Comparison of ENCODE assay signal across 10 cellular contexts in the genomic region with DNA sequence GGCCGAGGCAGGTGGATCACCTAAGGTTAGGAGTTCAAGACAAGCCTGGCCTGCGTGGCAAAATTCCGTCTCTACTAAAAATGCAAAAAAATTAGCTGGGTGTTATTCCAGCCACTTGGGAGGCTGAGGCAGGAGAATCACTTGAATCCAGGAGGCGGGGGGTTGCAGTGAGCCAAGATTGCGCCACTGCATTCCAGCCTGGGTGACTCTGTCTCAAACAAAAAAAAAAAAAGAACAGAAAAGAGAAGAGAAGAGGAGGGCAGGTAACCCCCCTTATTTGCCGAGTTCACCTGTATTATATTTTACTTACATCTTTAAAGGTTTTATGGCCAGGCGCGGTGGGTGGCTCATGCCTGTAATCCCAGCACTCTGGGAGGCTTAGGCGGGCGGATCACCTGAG.
DNase-seq lines count a peak whose midpoint lies in the region; ATAC-seq and TF ChIP-seq lines count a peak whose summit lies in the region.
"Had no signal": no experiment of that assay in that cellular context is flagged by ENCODE, and none has a peak within 500 bp of the region (broad histone marks: within the 10 kb centered on the region; RNA-seq: fewer than 3 reads in every experiment).

No MANE protein-coding gene starts in this region.

- 84% methylated on average over 10 of the region's 10 CpGs for WGBS in esophagus muscularis mucosa

- CTCF ChIA-PET in T-cell (lab: Charles Lee): interaction anchor here in 1 of 2 donors (0.7 to 2.4 kb wide), 3 partner anchors 9 to 150 kb away, joined by 6 read pairs; no protein-coding TSS in a partner anchor

- no peaks in the 10 kb centered on the region for H3K9me3 Mint-ChIP-seq in T-cell
- H3K9me3 Mint-ChIP-seq: effector memory CD8-positive, alpha-beta T cell had no signal

- no peak for ATAC-seq in T-cell (replicated peaks in 1 of 4)

- H3K36me3 Mint-ChIP-seq in T-cell: peaks cover 14% of the 10 kb centered on the region

- peak; percentile 60 for DNase-seq in EH (ENCODE audit: low read depth)
- DNase-seq in T-cell: no peak
- no peak for DNase-seq in esophagus muscularis mucosa (ENCODE audit: extremely low spot score)
- no peak for DNase-seq in NAMALWA (ENCODE audit: low spot score)
- no peak for DNase-seq in NOMO-1 treated with dmso at 0.1 percent for 144 hours (lab: John Stamatoyannopoulos, UW; ENCODE audit: unreplicated experiment)
- DNase-seq in NCI-H187 treated with DMSO at 0.1 percent for 48 hours (lab: John Stamatoyannopoulos, UW): no peak
- DNase-seq in occipital lobe (lab: John Stamatoyannopoulos, UW): no peak
- DNase-seq: effector memory CD8-positive, alpha-beta T cell; NCI-H2029 treated with DMSO at 0.1 percent for 48 hours had no signal

- no peak for TF ChIP-seq EP300 in esophagus muscularis mucosa (IDR thresholded peaks at IDR 0.05)

- no peaks in the 10 kb centered on the region for H3K27me3 ChIP-seq in esophagus muscularis mucosa

- H3K27ac Mint-ChIP-seq in T-cell: peak overlapping the region; percentile 91 to 95

- no peak for TF ChIP-seq CTCF in esophagus muscularis mucosa (IDR thresholded peaks at IDR 0.05)

- no peaks in the 10 kb centered on the region for H3K27me3 Mint-ChIP-seq in T-cell
- H3K27me3 Mint-ChIP-seq: effector memory CD8-positive, alpha-beta T cell had no signal

- H3K36me3 ChIP-seq in esophagus muscularis mucosa: peaks cover 0 to 11% (median 2%) of the 10 kb centered on the region in 4 donors

- intact Hi-C loops in esophagus muscularis mucosa (cut with DNase I): loop anchor here (10.0 kb wide), 1 partner anchor 325 kb away; no protein-coding TSS in a partner anchor

- H3K4me1 Mint-ChIP-seq in T-cell: peaks cover 92 to 95% (median 93%) of the 10 kb centered on the region in 3 donors

- peak overlapping the region; percentile 91 to 96 (median 92) for H3K27ac ChIP-seq in esophagus muscularis mucosa (replicated peaks in 1 of 4)
- peak overlapping the region in 17 of 21 experiments; percentile 28 to 91 (median 82) for H3K27ac ChIP-seq in skin epidermis

- peak overlapping the region; percentile 13 to 85 (median 69) for H3K4me3 Mint-ChIP-seq in T-cell

- TF ChIP-seq POLR2A in esophagus muscularis mucosa (IDR thresholded peaks at IDR 0.05; ENCODE audit: low read depth): no peak

- H3K4me3 ChIP-seq in esophagus muscularis mucosa (peak overlapping the region in 3 of 4 donors; percentile 12 to 26 (median 12)), skin epidermis (no peak overlapping the region)

- H3K9me3 ChIP-seq in esophagus muscularis mucosa: no peaks in the 10 kb centered on the region

- peaks cover 67 to 100% (median 100%) of the 10 kb centered on the region in 4 donors for H3K4me1 ChIP-seq in esophagus muscularis mucosa

- POLR2A ChIA-PET in T-cell (lab: Charles Lee): no interaction called here

Comparison
In these comparisons a context has a peak if more than half of its experiments do, and no peak if none do; other contexts are left out.
1. H3K4me3 ChIP-seq: peak in esophagus muscularis mucosa (3 of 4); none in skin epidermis (0 of 7).